ENCODE assay signal across 8 cellular contexts in the genomic region with DNA sequence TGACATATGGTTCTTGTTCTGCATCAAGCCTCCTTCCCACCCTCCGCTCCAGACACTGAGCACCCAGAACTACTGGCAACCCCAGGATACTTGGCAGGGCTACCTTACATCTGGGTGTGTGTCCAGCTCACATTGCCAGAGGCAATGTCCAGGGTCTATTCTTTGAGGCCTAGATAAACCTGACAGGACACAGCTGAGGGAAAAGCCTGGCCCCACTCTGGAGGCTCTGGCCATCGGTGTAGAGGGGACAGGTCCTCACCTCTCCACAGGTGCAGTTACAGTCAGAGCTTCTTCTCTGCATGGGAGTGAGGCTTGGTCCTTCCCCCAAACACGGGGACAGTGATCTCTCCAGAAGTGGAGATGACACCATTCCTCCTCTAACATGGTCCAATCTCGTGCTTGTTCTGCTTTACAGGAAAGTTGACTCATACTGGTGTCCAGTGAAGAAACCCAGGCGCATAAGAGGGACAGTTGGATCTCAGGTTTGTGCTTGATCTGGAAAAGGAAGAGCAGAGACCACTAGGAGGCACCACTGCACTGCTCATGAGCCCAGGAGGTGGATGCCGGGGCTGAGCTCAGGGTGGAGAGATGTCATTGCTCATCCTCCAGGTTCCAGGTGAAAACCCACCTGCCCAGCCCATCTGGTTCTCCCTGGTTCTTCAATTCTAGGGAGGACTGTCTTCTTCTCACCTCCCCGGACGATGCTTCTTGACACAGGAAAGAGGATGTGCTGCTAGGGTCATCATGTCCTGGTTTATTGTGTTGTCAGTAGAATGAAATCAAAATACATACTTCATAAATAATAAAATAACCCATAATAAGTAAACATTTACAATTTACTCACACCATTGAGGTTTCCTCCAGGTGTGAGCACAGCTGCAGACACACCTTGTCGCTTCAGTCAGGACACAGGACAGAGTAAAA. TPM values are rescaled to one million over a fixed set of nuclear protein-coding genes. Genes with fewer than 3 reads are reported as not detected.
DNase-seq lines count a peak whose midpoint lies in the region; ATAC-seq and TF ChIP-seq lines count a peak whose summit lies in the region.

No MANE protein-coding gene starts in this region.

- intact Hi-C loops in Right ventricle myocardium superior (cut with DNase I), result no loop called here

- ATAC-seq in SK-N-SH treated with all-trans-retinoic acid at 6 μM for 48 hours (peak; percentile 96), Right ventricle myocardium superior (ENCODE audit: poor library complexity) (peak; percentile 87), HG03565 (IDR thresholded peaks at IDR 0.05; ENCODE audit: unreplicated experiment) (no peak), GM19397 (IDR thresholded peaks at IDR 0.05; ENCODE audit: unreplicated experiment) (no peak)

- DNase-seq in EH (ENCODE audit: low read depth) (peak; percentile 76), HT1080 (ENCODE audit: low read depth) (peak; percentile 74), Right ventricle myocardium superior (peak; percentile 57), pulmonary artery endothelial cell (ENCODE audit: low read depth, low spot score) (peak; percentile 27)
- DNase-seq in activated naive CD4-positive, alpha-beta T cell treated with anti-CD3 and anti-CD28 coated beads, Interleukin-2, amount 50 U/mL, for 16 hours, result peak; percentile 75

TF ChIP-seq in SK-N-SH treated with all-trans-retinoic acid at 6 μM for 48 hours, 23 proteins besides CTCF, POLR2A, EP300 and RAD21:
- TF ChIP-seq SNAI2 (CRISPR knock-in tag; IDR thresholded peaks at IDR 0.05), result no peak
- TF ChIP-seq ZNF8 (CRISPR knock-in tag; IDR thresholded peaks at IDR 0.05), result no peak
- no peak for TF ChIP-seq OSR1 (CRISPR knock-in tag; IDR thresholded peaks at IDR 0.05)
- TF ChIP-seq PPARA (CRISPR knock-in tag; IDR thresholded peaks at IDR 0.05; ENCODE audit: borderline replicate concordance), result no peak
- no peak for TF ChIP-seq BACH2 (CRISPR knock-in tag; IDR thresholded peaks at IDR 0.05; ENCODE audit: borderline replicate concordance)
- TF ChIP-seq ARNTL (CRISPR knock-in tag; IDR thresholded peaks at IDR 0.05; ENCODE audit: borderline replicate concordance, low read depth), result no peak
- TF ChIP-seq, protein P1, sequence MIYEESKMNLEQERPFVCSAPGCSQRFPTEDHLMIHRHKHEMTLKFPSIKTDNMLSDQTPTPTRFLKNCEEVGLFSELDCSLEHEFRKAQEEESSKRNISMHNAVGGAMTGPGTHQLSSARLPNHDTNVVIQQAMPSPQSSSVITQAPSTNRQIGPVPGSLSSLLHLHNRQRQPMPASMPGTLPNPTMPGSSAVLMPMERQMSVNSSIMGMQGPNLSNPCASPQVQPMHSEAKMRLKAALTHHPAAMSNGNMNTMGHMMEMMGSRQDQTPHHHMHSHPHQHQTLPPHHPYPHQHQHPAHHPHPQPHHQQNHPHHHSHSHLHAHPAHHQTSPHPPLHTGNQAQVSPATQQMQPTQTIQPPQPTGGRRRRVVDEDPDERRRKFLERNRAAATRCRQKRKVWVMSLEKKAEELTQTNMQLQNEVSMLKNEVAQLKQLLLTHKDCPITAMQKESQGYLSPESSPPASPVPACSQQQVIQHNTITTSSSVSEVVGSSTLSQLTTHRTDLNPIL (CRISPR knock-in tag; IDR thresholded peaks at IDR 0.05; ENCODE audit: low read depth), result no peak
- TF ChIP-seq ISL1 (CRISPR knock-in tag; IDR thresholded peaks at IDR 0.05), result no peak
- TF ChIP-seq, protein P2, sequence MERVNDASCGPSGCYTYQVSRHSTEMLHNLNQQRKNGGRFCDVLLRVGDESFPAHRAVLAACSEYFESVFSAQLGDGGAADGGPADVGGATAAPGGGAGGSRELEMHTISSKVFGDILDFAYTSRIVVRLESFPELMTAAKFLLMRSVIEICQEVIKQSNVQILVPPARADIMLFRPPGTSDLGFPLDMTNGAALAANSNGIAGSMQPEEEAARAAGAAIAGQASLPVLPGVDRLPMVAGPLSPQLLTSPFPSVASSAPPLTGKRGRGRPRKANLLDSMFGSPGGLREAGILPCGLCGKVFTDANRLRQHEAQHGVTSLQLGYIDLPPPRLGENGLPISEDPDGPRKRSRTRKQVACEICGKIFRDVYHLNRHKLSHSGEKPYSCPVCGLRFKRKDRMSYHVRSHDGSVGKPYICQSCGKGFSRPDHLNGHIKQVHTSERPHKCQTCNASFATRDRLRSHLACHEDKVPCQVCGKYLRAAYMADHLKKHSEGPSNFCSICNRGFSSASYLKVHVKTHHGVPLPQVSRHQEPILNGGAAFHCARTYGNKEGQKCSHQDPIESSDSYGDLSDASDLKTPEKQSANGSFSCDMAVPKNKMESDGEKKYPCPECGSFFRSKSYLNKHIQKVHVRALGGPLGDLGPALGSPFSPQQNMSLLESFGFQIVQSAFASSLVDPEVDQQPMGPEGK (CRISPR knock-in tag; IDR thresholded peaks at IDR 0.05; ENCODE audit: borderline replicate concordance), result no peak
- TF ChIP-seq ESRRG (CRISPR knock-in tag; IDR thresholded peaks at IDR 0.05), result no peak
- TF ChIP-seq TOX (CRISPR knock-in tag; IDR thresholded peaks at IDR 0.05; ENCODE audit: borderline replicate concordance), result no peak
- no peak for TF ChIP-seq ZFP3 (CRISPR knock-in tag; IDR thresholded peaks at IDR 0.05)
- TF ChIP-seq, protein P3, sequence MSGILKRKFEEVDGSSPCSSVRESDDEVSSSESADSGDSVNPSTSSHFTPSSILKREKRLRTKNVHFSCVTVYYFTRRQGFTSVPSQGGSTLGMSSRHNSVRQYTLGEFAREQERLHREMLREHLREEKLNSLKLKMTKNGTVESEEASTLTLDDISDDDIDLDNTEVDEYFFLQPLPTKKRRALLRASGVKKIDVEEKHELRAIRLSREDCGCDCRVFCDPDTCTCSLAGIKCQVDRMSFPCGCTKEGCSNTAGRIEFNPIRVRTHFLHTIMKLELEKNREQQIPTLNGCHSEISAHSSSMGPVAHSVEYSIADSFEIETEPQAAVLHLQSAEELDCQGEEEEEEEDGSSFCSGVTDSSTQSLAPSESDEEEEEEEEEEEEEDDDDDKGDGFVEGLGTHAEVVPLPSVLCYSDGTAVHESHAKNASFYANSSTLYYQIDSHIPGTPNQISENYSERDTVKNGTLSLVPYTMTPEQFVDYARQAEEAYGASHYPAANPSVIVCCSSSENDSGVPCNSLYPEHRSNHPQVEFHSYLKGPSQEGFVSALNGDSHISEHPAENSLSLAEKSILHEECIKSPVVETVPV (CRISPR knock-in tag; IDR thresholded peaks at IDR 0.05), result no peak
- no peak for TF ChIP-seq GLIS3 (CRISPR knock-in tag; IDR thresholded peaks at IDR 0.05)
- TF ChIP-seq RARB (CRISPR knock-in tag; IDR thresholded peaks at IDR 0.05), result no peak
- TF ChIP-seq ZNF565 (CRISPR knock-in tag; conservative IDR thresholded peaks at IDR 0.05; ENCODE audit: low read depth), result no peak
- TF ChIP-seq, protein P4, sequence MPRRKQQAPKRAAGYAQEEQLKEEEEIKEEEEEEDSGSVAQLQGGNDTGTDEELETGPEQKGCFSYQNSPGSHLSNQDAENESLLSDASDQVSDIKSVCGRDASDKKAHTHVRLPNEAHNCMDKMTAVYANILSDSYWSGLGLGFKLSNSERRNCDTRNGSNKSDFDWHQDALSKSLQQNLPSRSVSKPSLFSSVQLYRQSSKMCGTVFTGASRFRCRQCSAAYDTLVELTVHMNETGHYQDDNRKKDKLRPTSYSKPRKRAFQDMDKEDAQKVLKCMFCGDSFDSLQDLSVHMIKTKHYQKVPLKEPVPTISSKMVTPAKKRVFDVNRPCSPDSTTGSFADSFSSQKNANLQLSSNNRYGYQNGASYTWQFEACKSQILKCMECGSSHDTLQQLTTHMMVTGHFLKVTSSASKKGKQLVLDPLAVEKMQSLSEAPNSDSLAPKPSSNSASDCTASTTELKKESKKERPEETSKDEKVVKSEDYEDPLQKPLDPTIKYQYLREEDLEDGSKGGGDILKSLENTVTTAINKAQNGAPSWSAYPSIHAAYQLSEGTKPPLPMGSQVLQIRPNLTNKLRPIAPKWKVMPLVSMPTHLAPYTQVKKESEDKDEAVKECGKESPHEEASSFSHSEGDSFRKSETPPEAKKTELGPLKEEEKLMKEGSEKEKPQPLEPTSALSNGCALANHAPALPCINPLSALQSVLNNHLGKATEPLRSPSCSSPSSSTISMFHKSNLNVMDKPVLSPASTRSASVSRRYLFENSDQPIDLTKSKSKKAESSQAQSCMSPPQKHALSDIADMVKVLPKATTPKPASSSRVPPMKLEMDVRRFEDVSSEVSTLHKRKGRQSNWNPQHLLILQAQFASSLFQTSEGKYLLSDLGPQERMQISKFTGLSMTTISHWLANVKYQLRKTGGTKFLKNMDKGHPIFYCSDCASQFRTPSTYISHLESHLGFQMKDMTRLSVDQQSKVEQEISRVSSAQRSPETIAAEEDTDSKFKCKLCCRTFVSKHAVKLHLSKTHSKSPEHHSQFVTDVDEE (CRISPR knock-in tag; IDR thresholded peaks at IDR 0.05), result no peak
- no peak for TF ChIP-seq TCF4 (CRISPR knock-in tag; IDR thresholded peaks at IDR 0.05; ENCODE audit: borderline replicate concordance)
- TF ChIP-seq, protein P5, sequence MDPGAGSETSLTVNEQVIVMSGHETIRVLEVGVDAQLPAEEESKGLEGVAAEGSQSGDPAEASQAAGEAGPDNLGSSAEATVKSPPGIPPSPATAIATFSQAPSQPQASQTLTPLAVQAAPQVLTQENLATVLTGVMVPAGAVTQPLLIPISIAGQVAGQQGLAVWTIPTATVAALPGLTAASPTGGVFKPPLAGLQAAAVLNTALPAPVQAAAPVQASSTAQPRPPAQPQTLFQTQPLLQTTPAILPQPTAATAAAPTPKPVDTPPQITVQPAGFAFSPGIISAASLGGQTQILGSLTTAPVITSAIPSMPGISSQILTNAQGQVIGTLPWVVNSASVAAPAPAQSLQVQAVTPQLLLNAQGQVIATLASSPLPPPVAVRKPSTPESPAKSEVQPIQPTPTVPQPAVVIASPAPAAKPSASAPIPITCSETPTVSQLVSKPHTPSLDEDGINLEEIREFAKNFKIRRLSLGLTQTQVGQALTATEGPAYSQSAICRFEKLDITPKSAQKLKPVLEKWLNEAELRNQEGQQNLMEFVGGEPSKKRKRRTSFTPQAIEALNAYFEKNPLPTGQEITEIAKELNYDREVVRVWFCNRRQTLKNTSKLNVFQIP (CRISPR knock-in tag; IDR thresholded peaks at IDR 0.05; ENCODE audit: borderline replicate concordance, low read depth), result no peak
- no peak for TF ChIP-seq CSDC2 (CRISPR knock-in tag; IDR thresholded peaks at IDR 0.05)

RNA-seq across cellular contexts. Expression of a gene that starts 14.7 kb away (rescaled TPM):
- total RNA-seq in HT1080 (2014; rRNA removed; shearing (Covaris generic)), result 0.40 and 0.90 TPM in 2 replicates
- 2.4 and 2.6 TPM in 2 replicates for polyA plus RNA-seq in HT1080 (2015; cell fraction: cytosol; rRNA removed)
- polyA plus RNA-seq in HT1080 (2015; cell fraction: nucleus; rRNA removed), result 8.9 and 10.3 TPM in 2 replicates
- 27.2 TPM for total RNA-seq in Right ventricle myocardium superior
- total RNA-seq in pulmonary artery endothelial cell, result 8.3 and 19.9 TPM in 2 replicates

RNA-seq across cellular contexts. Expression of a gene that starts 57.0 kb away (rescaled TPM):
- not detected in 2 replicates for total RNA-seq in HT1080 (2014; rRNA removed; shearing (Covaris generic))
- polyA plus RNA-seq in HT1080 (2015; cell fraction: cytosol; rRNA removed), result not detected in 2 replicates
- polyA plus RNA-seq in HT1080 (2015; cell fraction: nucleus; rRNA removed), result not detected in 2 replicates
- total RNA-seq in Right ventricle myocardium superior (not detected), pulmonary artery endothelial cell (0.42 TPM in 1 of 2 replicates, not detected in the other)

Comparison
In these comparisons a context has a peak if more than half of its experiments do, and no peak if none do; other contexts are left out.
1. ATAC-seq: peak in SK-N-SH treated with all-trans-retinoic acid at 6 μM for 48 hours (single experiment) and Right ventricle myocardium superior (single experiment); none in HG03565 (single experiment) and GM19397 (single experiment).
2. Peak in every context shown above with its lines, with median percentiles within 50 percentile points of each other: DNase-seq.